In the genomic region with DNA sequence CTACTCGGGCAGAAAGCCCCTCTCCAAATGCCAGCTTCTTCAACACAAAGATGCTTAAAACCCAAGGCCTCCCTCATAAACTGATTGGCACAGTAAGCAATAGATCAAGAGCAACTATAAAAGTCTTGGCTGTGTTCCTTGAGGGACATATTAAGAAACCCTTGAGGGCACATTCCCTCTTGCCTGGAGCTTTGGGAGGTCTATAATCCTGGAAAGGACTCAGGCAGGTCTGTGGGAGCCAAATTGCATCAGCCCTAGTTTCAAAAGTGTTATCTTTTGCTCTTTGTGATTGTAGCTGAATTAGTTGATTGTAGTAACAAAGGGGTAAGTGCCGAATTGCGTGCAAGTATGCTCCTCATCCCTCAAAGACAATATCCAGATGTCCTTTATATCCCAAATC, we compare ENCODE assay signal across 19 cellular contexts. TPM values are rescaled to one million over a fixed set of nuclear protein-coding genes. Genes with fewer than 3 reads are reported as not detected.
DNase-seq lines count a peak whose midpoint lies in the region; ATAC-seq and TF ChIP-seq lines count a peak whose summit lies in the region.
"Had no signal": no experiment of that assay in that cellular context is flagged by ENCODE, and none has a peak within 500 bp of the region (broad histone marks: within the 10 kb centered on the region; RNA-seq: fewer than 3 reads in every experiment).

No MANE protein-coding gene starts in this region.

- DNase-seq in DMS79 (lab: John Stamatoyannopoulos, UW) (peak; percentile 76), mesendoderm (peak; percentile 59), neural progenitor cell (ENCODE audit: low spot score) (no peak), NCI-H146 (lab: John Stamatoyannopoulos, UW) (no peak), SKM-1 (lab: John Stamatoyannopoulos, UW; ENCODE audit: unreplicated experiment) (no peak)
- DNase-seq: ACHN; BE2C; C1 segment of cervical spinal cord; CD4-positive, CD25-positive, alpha-beta regulatory T cell; CD8-positive, alpha-beta memory T cell; COR-L47; DMS 273 treated with DMSO at 0.1 percent for 48 hours; DMS53; GDM1; H9; IMR-90 had no signal

- H3K27me3 Mint-ChIP-seq in neural progenitor cell (ENCODE audit: insufficient read depth, low read depth), result peaks cover 8% of the 10 kb centered on the region

- H3K4me3 ChIP-seq in HEK293 (ENCODE audit: low read depth, low read length) (no peak overlapping the region), mesendoderm (ENCODE audit: low read length) (no peak overlapping the region), neural progenitor cell (no peak overlapping the region)
- H3K4me3 ChIP-seq: K562 had no signal

- no peak overlapping the region for H4K8ac ChIP-seq in mesendoderm (ENCODE audit: low read depth, low read length)

- ATAC-seq in GM21515 (IDR thresholded peaks at IDR 0.05; ENCODE audit: unreplicated experiment), result no peak
- ATAC-seq: K562 had no signal

- no peak overlapping the region for H3K4me2 ChIP-seq in mesendoderm (ENCODE audit: low read length)
- H3K4me2 ChIP-seq in neural progenitor cell, result no peak overlapping the region

- H3K4me3 Mint-ChIP-seq in neural progenitor cell, result no peak overlapping the region
- H3K4me3 Mint-ChIP-seq: CD4-positive, CD25-positive, alpha-beta regulatory T cell; CD8-positive, alpha-beta memory T cell; H9 had no signal

- H3K36me3 Mint-ChIP-seq in neural progenitor cell, result no peaks in the 10 kb centered on the region
- H3K36me3 Mint-ChIP-seq: CD4-positive, CD25-positive, alpha-beta regulatory T cell; CD8-positive, alpha-beta memory T cell had no signal

- H3K56ac ChIP-seq in mesendoderm (ENCODE audit: low read length), result no peak overlapping the region

- H3K4me1 ChIP-seq in HEK293 (ENCODE audit: control insufficient read depth, insufficient read depth, low read length) (no peaks in the 10 kb centered on the region), mesendoderm (ENCODE audit: control insufficient read depth, low read depth, low read length) (no peaks in the 10 kb centered on the region), neural progenitor cell (peaks cover 6% of the 10 kb centered on the region)
- H3K4me1 ChIP-seq: BE2C had no signal

- no peaks in the 10 kb centered on the region for H3K36me3 ChIP-seq in HEK293 (ENCODE audit: control insufficient read depth in 2 of 2, insufficient read depth in 1 of 2, low read length in 2 of 2)
- no peaks in the 10 kb centered on the region for H3K36me3 ChIP-seq in mesendoderm (ENCODE audit: control insufficient read depth, insufficient read depth, low read length)
- H3K36me3 ChIP-seq in neural progenitor cell, result no peaks in the 10 kb centered on the region
- H3K36me3 ChIP-seq: BE2C had no signal

- H3K9ac ChIP-seq in mesendoderm (ENCODE audit: low read length) (no peak overlapping the region), neural progenitor cell (no peak overlapping the region)

- no peaks in the 10 kb centered on the region for H3K79me1 ChIP-seq in mesendoderm (ENCODE audit: low read length)

- H3K27ac ChIP-seq in HEK293 (ENCODE audit: extremely low read depth, low read depth, low read length) (no peak overlapping the region), mesendoderm (ENCODE audit: low read depth, low read length) (no peak overlapping the region), neural progenitor cell (no peak overlapping the region)

- peaks cover 6% of the 10 kb centered on the region for H3F3A ChIP-seq in neural progenitor cell (ENCODE audit: low read depth)

- no peak overlapping the region for H2BK15ac ChIP-seq in mesendoderm (replicated peaks; ENCODE audit: low read depth)

- H3K27me3 ChIP-seq in mesendoderm (ENCODE audit: insufficient read depth, low read length, poor library complexity) (no peaks in the 10 kb centered on the region), neural progenitor cell (no peaks in the 10 kb centered on the region)
- H3K27me3 ChIP-seq: BE2C had no signal

- CTCF ChIA-PET in HEK293 (lab: Yijun Ruan, JAX), result interaction anchor here (0.6 kb wide), 1 partner anchor 82 kb away, joined by 3 read pairs; no protein-coding TSS in a partner anchor

- H3K9me3 Mint-ChIP-seq in neural progenitor cell, result no peaks in the 10 kb centered on the region
- H3K9me3 Mint-ChIP-seq: CD8-positive, alpha-beta memory T cell; H9 had no signal

- H2BK5ac ChIP-seq in mesendoderm (ENCODE audit: low read length), result no peak overlapping the region

- H2BK120ac ChIP-seq in mesendoderm (ENCODE audit: low read depth, low read length), result no peak overlapping the region

- H3K4ac ChIP-seq in mesendoderm (ENCODE audit: low read depth, low read length), result no peak overlapping the region

- H3K9me3 ChIP-seq in HEK293 (ENCODE audit: control insufficient read depth, insufficient read depth, low read depth, low read length), result no peaks in the 10 kb centered on the region
- no peaks in the 10 kb centered on the region for H3K9me3 ChIP-seq in neural progenitor cell (ENCODE audit: low read depth)

- TF ChIP-seq CTCF in HEK293 (tag by site-specific recombination; IDR thresholded peaks at IDR 0.05) (no peak), neural progenitor cell (IDR thresholded peaks at IDR 0.05) (no peak)

- H3K18ac ChIP-seq in mesendoderm (ENCODE audit: low read length), result no peak overlapping the region

- peaks cover 10% of the 10 kb centered on the region for H3K4me1 Mint-ChIP-seq in neural progenitor cell
- H3K4me1 Mint-ChIP-seq: CD8-positive, alpha-beta memory T cell had no signal

- WGBS in mesendoderm (ENCODE audit: extremely low coverage, insufficient coverage, low lambda C conversion rate), result no CpG with 5 or more reads among the region's 3 CpGs

- no peaks in the 10 kb centered on the region for H3K79me2 ChIP-seq in mesendoderm (ENCODE audit: control insufficient read depth, insufficient read depth, low read length)
- no peaks in the 10 kb centered on the region for H3K79me2 ChIP-seq in neural progenitor cell (ENCODE audit: low read depth)

- H2AK5ac ChIP-seq in mesendoderm (ENCODE audit: low read length), result no peak overlapping the region

- H2AFZ ChIP-seq in neural progenitor cell (replicated peaks), result peak overlapping the region; percentile 1

- no peak overlapping the region for H3K27ac Mint-ChIP-seq in neural progenitor cell
- H3K27ac Mint-ChIP-seq: H9 had no signal

- no peak overlapping the region for H4K5ac ChIP-seq in mesendoderm (ENCODE audit: low read length)

- POLR2A ChIA-PET in HEK293 (lab: Yijun Ruan, JAX), result no interaction called here

- H4K20me1 ChIP-seq in neural progenitor cell (ENCODE audit: low read depth), result no peaks in the 10 kb centered on the region

- H3K23ac ChIP-seq in mesendoderm (ENCODE audit: low read length), result no peak overlapping the region

TF ChIP-seq in HEK293, 187 proteins besides CTCF, POLR2A, EP300 and RAD21:
- TF ChIP-seq SP7 (tag by site-specific recombination; IDR thresholded peaks at IDR 0.05), result no peak
- TF ChIP-seq ZNF501 (tag by site-specific recombination; IDR thresholded peaks at IDR 0.05), result no peak
- no peak for TF ChIP-seq ZBTB48 (tag by site-specific recombination; IDR thresholded peaks at IDR 0.05)
- 0 out of 2 replicates have a peak, but pooled peaks have one; percentile 20 for TF ChIP-seq TCF7L2 (IDR thresholded peaks at IDR 0.05; ENCODE audit: borderline replicate concordance, low read depth, low read length)
- TF ChIP-seq, protein P1, sequence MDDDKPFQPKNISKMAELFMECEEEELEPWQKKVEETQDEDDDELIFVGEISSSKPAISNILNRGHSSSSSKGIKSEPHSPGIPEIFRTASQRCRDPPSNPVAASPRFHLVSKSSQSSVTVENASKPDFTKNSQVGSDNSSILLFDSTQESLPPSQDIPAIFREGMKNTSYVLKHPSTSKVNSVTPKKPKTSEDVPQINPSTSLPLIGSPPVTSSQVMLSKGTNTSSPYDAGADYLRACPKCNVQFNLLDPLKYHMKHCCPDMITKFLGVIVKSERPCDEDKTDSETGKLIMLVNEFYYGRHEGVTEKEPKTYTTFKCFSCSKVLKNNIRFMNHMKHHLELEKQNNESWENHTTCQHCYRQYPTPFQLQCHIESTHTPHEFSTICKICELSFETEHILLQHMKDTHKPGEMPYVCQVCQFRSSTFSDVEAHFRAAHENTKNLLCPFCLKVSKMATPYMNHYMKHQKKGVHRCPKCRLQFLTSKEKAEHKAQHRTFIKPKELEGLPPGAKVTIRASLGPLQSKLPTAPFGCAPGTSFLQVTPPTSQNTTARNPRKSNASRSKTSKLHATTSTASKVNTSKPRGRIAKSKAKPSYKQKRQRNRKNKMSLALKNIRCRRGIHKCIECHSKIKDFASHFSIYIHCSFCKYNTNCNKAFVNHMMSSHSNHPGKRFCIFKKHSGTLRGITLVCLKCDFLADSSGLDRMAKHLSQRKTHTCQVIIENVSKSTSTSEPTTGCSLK (tag by site-specific recombination; IDR thresholded peaks at IDR 0.05), result no peak
- TF ChIP-seq ZNF335 (tag by site-specific recombination; conservative IDR thresholded peaks at IDR 0.05), result peak; percentile 37; the same call in 1 of the 2 replicates
- TF ChIP-seq ZBTB20 (tag by site-specific recombination; IDR thresholded peaks at IDR 0.05), result no peak

RNA-seq across cellular contexts. Expression of a gene that starts 18.6 kb away (rescaled TPM):
- polyA plus RNA-seq in mesendoderm (2013, experiment 1 of 2), result 10.1 TPM
- polyA plus RNA-seq in mesendoderm (2013, experiment 2 of 2), result 9.5 TPM
- 4.9 and 8.2 TPM in 2 replicates for total RNA-seq in neural progenitor cell (ENCODE audit: low replicate concordance)

Comparison
In these comparisons a context has a peak if more than half of its experiments do, and no peak if none do; other contexts are left out.
1. DNase-seq: peak in DMS79 (single experiment) and mesendoderm (single experiment); none in neural progenitor cell (single experiment), NCI-H146 (single experiment) and SKM-1 (single experiment).